Comparison of ENCODE assay signal across 19 cellular contexts in genomic region chr6:158556113-158556512, GRCh38.
"Had no signal": no experiment of that assay in that cellular context is flagged by ENCODE, and none has a peak within 500 bp of the region (broad histone marks: within the 10 kb centered on the region; RNA-seq: fewer than 3 reads in every experiment).

No MANE protein-coding gene starts in this region.

- H3K36me3 ChIP-seq: esophagus squamous epithelium, gastrocnemius medialis, stomach, upper lobe of left lung had no signal

- H3K4me3 ChIP-seq: esophagus squamous epithelium, gastrocnemius medialis, mucosa of descending colon, psoas muscle, stomach, upper lobe of left lung had no signal

- H3K27ac ChIP-seq: gastrocnemius medialis, psoas muscle had no signal

- H3K9me3 ChIP-seq: esophagus squamous epithelium, gastrocnemius medialis, mucosa of descending colon, psoas muscle, stomach, upper lobe of left lung had no signal

- DNase-seq: activated B cell treated with CpG ODN at 0.5 μM for 24 hours; activated CD4-positive, alpha-beta T cell treated with anti-CD3 and anti-CD28 coated beads for 36 hours; activated CD4-positive, alpha-beta T cell treated with anti-CD3 and anti-CD28 coated beads, Interleukin-2, amount 50 U/mL, for 4 hours; activated CD8-positive, alpha-beta memory T cell treated with anti-CD3 and anti-CD28 coated beads, Interleukin-2, amount 50 U/mL, for 4 hours; activated T-cell treated with anti-CD3 and anti-CD28 coated beads, Interleukin-2, amount 50 U/mL, for 24 hours; aorta; effector CD8-positive, alpha-beta T cell; esophagus squamous epithelium; gastrocnemius medialis; hypothalamus; left cardiac atrium; mesenchymal stem cell; mucosa of descending colon; naive B cell; psoas muscle; right cardiac atrium; stimulated activated CD4-positive, alpha-beta T cell treated with anti-CD3 and anti-CD28 coated beads, Interleukin-2, amount 100 ng/mL, for 24 hours; stomach had no signal

- H3K27me3 ChIP-seq: gastrocnemius medialis, stomach, upper lobe of left lung had no signal
